Comparison of ENCODE assay signal across 19 cellular contexts in genomic region chr20:54629632-54630031, GRCh38.
A peak's percentile ranks its signal among the peaks of the same experiment; 100 is the strongest.
DNase-seq lines count a peak whose midpoint lies in the region; ATAC-seq and TF ChIP-seq lines count a peak whose summit lies in the region.
"Had no signal": no experiment of that assay in that cellular context is flagged by ENCODE, and none has a peak within 500 bp of the region (broad histone marks: within the 10 kb centered on the region; RNA-seq: fewer than 3 reads in every experiment).

No MANE protein-coding gene starts in this region.

- H3K4me1 ChIP-seq in body of pancreas = peaks cover 15% of the 10 kb centered on the region
- H3K4me1 ChIP-seq: BE2C had no signal

- H3K4me3 Mint-ChIP-seq in brain = peak overlapping the region in 1 of 5 experiments; percentile 14
- H3K4me3 Mint-ChIP-seq: CD14-positive monocyte; CD4-positive, alpha-beta T cell; CD8-positive, alpha-beta memory T cell; GM23338; H9 had no signal

- DNase-seq in NCI-H1417 (lab: John Stamatoyannopoulos, UW) = peak in 2 of 3 experiments; percentile 30 to 48
- DNase-seq in NCI-H1417 treated with DMSO at 0.1 percent for 48 hours (lab: John Stamatoyannopoulos, UW) = no peak
- DNase-seq in NCI-H526 (lab: John Stamatoyannopoulos, UW) = peak; percentile 20 to 68
- DNase-seq in body of pancreas = no peak
- no peak for DNase-seq in NCI-H446 (lab: John Stamatoyannopoulos, UW)
- DNase-seq: BE2C; CD4-positive, alpha-beta T cell; CD8-positive, alpha-beta memory T cell; DMS 273 treated with DMSO at 0.1 percent for 48 hours; DMS79; EL; GDM1; H9 had no signal

- H3K4me3 ChIP-seq in body of pancreas = no peak overlapping the region
- H3K4me3 ChIP-seq: BLaER1 treated with 17β-estradiol and CSF1 and Interleukin-3, amounts not matched to agents 10 nM and 100 nM; GM23338 had no signal

- H3K36me3 Mint-ChIP-seq in brain = peaks cover 8% of the 10 kb centered on the region
- H3K36me3 Mint-ChIP-seq: CD14-positive monocyte; CD8-positive, alpha-beta memory T cell had no signal

- no peaks in the 10 kb centered on the region for H3K9me3 ChIP-seq in body of pancreas
- H3K9me3 ChIP-seq: BE2C; BLaER1 treated with 17β-estradiol and CSF1 and Interleukin-3, amounts not matched to agents 10 nM and 100 nM had no signal

- H3K27ac ChIP-seq in body of pancreas = no peak overlapping the region
- H3K27ac ChIP-seq: 22Rv1; BLaER1 treated with 17β-estradiol and CSF1 and Interleukin-3, amounts not matched to agents 10 nM and 100 nM had no signal

- peaks cover 0 to 2% (median 0%) of the 10 kb centered on the region in 5 experiments for H3K9me3 Mint-ChIP-seq in brain
- H3K9me3 Mint-ChIP-seq: CD14-positive monocyte; CD4-positive, alpha-beta T cell; GM23338; H9 had no signal

- TF ChIP-seq CTCF in brain (conservative IDR thresholded peaks at IDR 0.05) (no peak), body of pancreas (IDR thresholded peaks at IDR 0.05) (no peak)

- WGBS in body of pancreas, 2 donors = 85 to 94% methylated on average over 4 of the region's 4 CpGs

- no peak for TF ChIP-seq POLR2A in body of pancreas (IDR thresholded peaks at IDR 0.05)

- no peaks in the 10 kb centered on the region for H3K27me3 ChIP-seq in body of pancreas
- H3K27me3 ChIP-seq: BLaER1 treated with 17β-estradiol and CSF1 and Interleukin-3, amounts not matched to agents 10 nM and 100 nM had no signal

- no peaks in the 10 kb centered on the region for H3K36me3 ChIP-seq in body of pancreas (replicated peaks in 1 of 2; ENCODE audit: insufficient read depth in 1 of 2, low read depth in 2 of 2)
- H3K36me3 ChIP-seq: BE2C; BLaER1 treated with 17β-estradiol and CSF1 and Interleukin-3, amounts not matched to agents 10 nM and 100 nM had no signal

- ATAC-seq in body of pancreas = no peak
- ATAC-seq: GM23338, HCT116 had no signal

- no peaks in the 10 kb centered on the region for H3K27me3 Mint-ChIP-seq in brain

- peak overlapping the region in 4 of 5 experiments; percentile 18 to 84 (median 60) for H3K27ac Mint-ChIP-seq in brain
- H3K27ac Mint-ChIP-seq: CD4-positive, alpha-beta T cell; CD8-positive, alpha-beta memory T cell; GM23338; H9 had no signal

- peaks cover 62% of the 10 kb centered on the region for H3K4me1 Mint-ChIP-seq in brain
- H3K4me1 Mint-ChIP-seq: CD14-positive monocyte; CD8-positive, alpha-beta memory T cell had no signal

- intact Hi-C loops in body of pancreas (cut with DNase I) = no loop called here

Comparison
In these comparisons a context has a peak if more than half of its experiments do, and no peak if none do; other contexts are left out.
1. DNase-seq: peak in NCI-H1417 (2 of 3) and NCI-H526 (2 of 2); none in NCI-H1417 treated with DMSO at 0.1 percent for 48 hours (single experiment), body of pancreas (0 of 4) and NCI-H446 (0 of 2).